Comparison of ENCODE assay signal across 14 cellular contexts in genomic region chr7:26659121-26659520, GRCh38.
DNase-seq lines count a peak whose midpoint lies in the region; TF ChIP-seq lines count a peak whose summit lies in the region.
"Had no signal": no experiment of that assay in that cellular context is flagged by ENCODE, and none has a peak within 500 bp of the region (broad histone marks: within the 10 kb centered on the region; RNA-seq: fewer than 3 reads in every experiment).

No MANE protein-coding gene starts in this region.

- peak overlapping the region; percentile 86 for H3K4me2 ChIP-seq in neural progenitor cell
- H3K4me2 ChIP-seq: KMS-11 had no signal

- no peak for DNase-seq in HEK293T (ENCODE audit: extremely low spot score)
- peak; percentile 43 to 55 for DNase-seq in NCI-H1930 (lab: John Stamatoyannopoulos, UW)
- no peak for DNase-seq in WERI-Rb-1
- no peak for DNase-seq in neural progenitor cell (ENCODE audit: low spot score)
- no peak for DNase-seq in spleen
- no peak for DNase-seq in stomach
- no peak for DNase-seq in stimulated activated naive CD4-positive, alpha-beta T cell (lab: John Stamatoyannopoulos, UW)
- DNase-seq in activated T-cell treated with anti-CD3 and anti-CD28 coated beads, Interleukin-2, amount 50 U/mL, for 1 hour, result no peak
- DNase-seq: BE2C; CD4-positive, alpha-beta memory T cell; HFFc6; NCI-H2029 treated with DMSO at 0.1 percent for 48 hours; T-helper 1 cell had no signal

- no peaks in the 10 kb centered on the region for H4K20me1 ChIP-seq in neural progenitor cell (ENCODE audit: low read depth)

- H3K36me3 Mint-ChIP-seq in neural progenitor cell, result no peaks in the 10 kb centered on the region
- H3K36me3 Mint-ChIP-seq: CD4-positive, alpha-beta memory T cell had no signal

- H3K27me3 Mint-ChIP-seq in neural progenitor cell (ENCODE audit: insufficient read depth, low read depth), result no peaks in the 10 kb centered on the region

- no peaks in the 10 kb centered on the region for H3K9me3 Mint-ChIP-seq in neural progenitor cell
- H3K9me3 Mint-ChIP-seq: CD4-positive, alpha-beta memory T cell; HFFc6 had no signal

- TF ChIP-seq POLR2A in spleen (IDR thresholded peaks at IDR 0.05), result no peak
- TF ChIP-seq POLR2A in stomach (IDR thresholded peaks at IDR 0.05), result no peak

- no peak for TF ChIP-seq CTCF in WERI-Rb-1 (IDR thresholded peaks at IDR 0.05; ENCODE audit: low read depth, low read length)
- TF ChIP-seq CTCF in neural progenitor cell (IDR thresholded peaks at IDR 0.05), result no peak
- TF ChIP-seq CTCF in spleen (IDR thresholded peaks at IDR 0.05 in 8 of 11, conservative IDR thresholded peaks at IDR 0.05 in 3 of 11), result no peak
- no peak for TF ChIP-seq CTCF in stomach (IDR thresholded peaks at IDR 0.05)

- H3K36me3 ChIP-seq in WERI-Rb-1 (no peaks in the 10 kb centered on the region), neural progenitor cell (no peaks in the 10 kb centered on the region), spleen (no peaks in the 10 kb centered on the region), stomach (no peaks in the 10 kb centered on the region)
- H3K36me3 ChIP-seq: BE2C had no signal

- H3F3A ChIP-seq in neural progenitor cell (ENCODE audit: low read depth), result peaks cover 21% of the 10 kb centered on the region

- peaks cover 57% of the 10 kb centered on the region for H3K4me1 Mint-ChIP-seq in neural progenitor cell
- H3K4me1 Mint-ChIP-seq: CD4-positive, alpha-beta memory T cell had no signal

- H3K27me3 ChIP-seq in WERI-Rb-1 (ENCODE audit: insufficient read depth, low read depth, severe bottlenecking) (no peaks in the 10 kb centered on the region), neural progenitor cell (no peaks in the 10 kb centered on the region), spleen (replicated peaks in 1 of 7) (no peaks in the 10 kb centered on the region), stomach (peaks cover 0 to 20% (median 0%) of the 10 kb centered on the region in 3 donors)

- no peak for TF ChIP-seq EP300 in stomach (IDR thresholded peaks at IDR 0.05)

- H3K4me3 ChIP-seq in WERI-Rb-1 (ENCODE audit: low read depth, low read length), result no peak overlapping the region
- H3K4me3 ChIP-seq in neural progenitor cell, result peak overlapping the region; percentile 42
- H3K4me3 ChIP-seq in spleen, result no peak overlapping the region
- no peak overlapping the region for H3K4me3 ChIP-seq in stomach

- 89 to 94% (median 93%) methylated on average over 3 of the region's 3 CpGs for WGBS in spleen, 5 donors
- 73 to 81% (median 77%) methylated on average over 3 of the region's 3 CpGs for WGBS in stomach, 5 donors

- no peak overlapping the region for H3K9ac ChIP-seq in neural progenitor cell
- H3K9ac ChIP-seq: KMS-11 had no signal

- no peaks in the 10 kb centered on the region for H3K79me2 ChIP-seq in neural progenitor cell (ENCODE audit: low read depth)

- CTCF ChIA-PET in HEK293T (lab: Yijun Ruan, JAX), result interaction anchor here (0.8 to 1.0 kb wide), 2 partner anchors 289 to 502 kb away, joined by 3 read pairs; no protein-coding TSS in a partner anchor

- H3K4me1 ChIP-seq in neural progenitor cell, result peaks cover 52% of the 10 kb centered on the region
- H3K4me1 ChIP-seq in spleen, result peaks cover 0 to 2% (median 0%) of the 10 kb centered on the region in 6 donors
- H3K4me1 ChIP-seq in stomach, result no peaks in the 10 kb centered on the region
- H3K4me1 ChIP-seq: BE2C had no signal

- intact Hi-C loops in spleen (cut with DNase I; ENCODE audit: low total_unique reads), result no loop called here
- intact Hi-C loops in stomach (cut with DNase I; ENCODE audit: low total_unique reads), result no loop called here

- peak overlapping the region; percentile 91 for H3K27ac Mint-ChIP-seq in neural progenitor cell
- H3K27ac Mint-ChIP-seq: CD4-positive, alpha-beta memory T cell; HFFc6 had no signal

- POLR2A ChIA-PET in HEK293T (lab: Yijun Ruan, JAX), result interaction anchor here (0.6 kb wide), 1 partner anchor 507 kb away, joined by 3 read pairs; the partner anchor contains the start of gene NFE2L3

- H3K27ac ChIP-seq in WERI-Rb-1 (peak overlapping the region; percentile 80), neural progenitor cell (no peak overlapping the region), spleen (no peak overlapping the region), stomach (no peak overlapping the region)
- H3K27ac ChIP-seq: KMS-11 had no signal

- H2AFZ ChIP-seq in neural progenitor cell (replicated peaks), result no peak overlapping the region

- no peaks in the 10 kb centered on the region for H3K9me3 ChIP-seq in WERI-Rb-1 (ENCODE audit: severe bottlenecking)
- H3K9me3 ChIP-seq in neural progenitor cell (ENCODE audit: low read depth), result no peaks in the 10 kb centered on the region
- no peaks in the 10 kb centered on the region for H3K9me3 ChIP-seq in spleen
- no peaks in the 10 kb centered on the region for H3K9me3 ChIP-seq in stomach
- H3K9me3 ChIP-seq: BE2C had no signal

- H3K4me3 Mint-ChIP-seq in neural progenitor cell, result peak overlapping the region; percentile 16
- H3K4me3 Mint-ChIP-seq: CD4-positive, alpha-beta memory T cell; HFFc6 had no signal

TF ChIP-seq in HEK293T, 16 proteins besides CTCF, POLR2A, EP300 and RAD21:
- TF ChIP-seq FOXK2 (IDR thresholded peaks at IDR 0.05) (0 out of 2 replicates have a peak, but pooled peaks have one; percentile 35), FOXM1 (IDR thresholded peaks at IDR 0.05; ENCODE audit: borderline replicate concordance) (no peak)

Comparison
In these comparisons a context has a peak if more than half of its experiments do, and no peak if none do; other contexts are left out.
1. DNase-seq: peak in NCI-H1930 (2 of 2); none in HEK293T (single experiment), WERI-Rb-1 (single experiment), neural progenitor cell (single experiment), spleen (single experiment), stomach (single experiment), stimulated activated naive CD4-positive, alpha-beta T cell (0 of 6) and activated T-cell treated with anti-CD3 and anti-CD28 coated beads, Interleukin-2, amount 50 U/mL, for 1 hour (single experiment).